ENCODE assay signal across 6 cellular contexts in genomic region chr12:6970096-6970527, GRCh38. TPM values are rescaled to one million over a fixed set of nuclear protein-coding genes. Genes with fewer than 3 reads are reported as not detected.
DNase-seq lines count a peak whose midpoint lies in the region; ATAC-seq lines count a peak whose summit lies in the region.

No MANE protein-coding gene starts in this region.

- H3K36me3 Mint-ChIP-seq in naive B cell = peaks cover 7 to 11% of the 10 kb centered on the region in 2 donors

- peak overlapping the region; percentile 70 for H3K27ac ChIP-seq in angular gyrus (ENCODE audit: low read depth, low read length)

- peak overlapping the region; percentile 94 to 100 (median 100) for H3K4me3 Mint-ChIP-seq in naive B cell

- ATAC-seq in naive B cell (ENCODE audit: low read depth in 2 of 2) = no peak

- H3K27ac Mint-ChIP-seq in naive B cell = peak overlapping the region; percentile 66 to 100 (median 100)

- peaks cover 40 to 59% (median 47%) of the 10 kb centered on the region in 3 donors for H3K4me1 Mint-ChIP-seq in naive B cell

- no peaks in the 10 kb centered on the region for H3K9me3 Mint-ChIP-seq in naive B cell

- H3K27me3 Mint-ChIP-seq in naive B cell = no peaks in the 10 kb centered on the region

- DNase-seq in stimulated activated CD4-positive, alpha-beta T cell treated with anti-CD3 and anti-CD28 coated beads, Interleukin-1b, Interleukin-23, amount 100 ng/mL, for 48 hours = peak; percentile 20
- no peak for DNase-seq in stimulated activated CD4-positive, alpha-beta T cell treated with anti-CD3 and anti-CD28 coated beads, Interleukin-15, amount 100 ng/mL, for 24 hours
- DNase-seq in naive B cell (no peak), amniotic stem cell (lab: John Stamatoyannopoulos, UW) (no peak)
- no peak for DNase-seq in activated CD4-positive, CD25-positive, alpha-beta regulatory T cell treated with anti-CD3 and anti-CD28 coated beads, Interleukin-2, amount 50 U/mL, for 72 hours

RNA-seq across cellular contexts. Expression of gene PHB2, which starts 0.4 kb away (rescaled TPM):
- polyA plus RNA-seq in naive B cell (ENCODE audit: low read depth in 6 of 6) = 100 to 1,000 TPM; 107 to 127 (median 114) TPM

RNA-seq across cellular contexts. Expression of gene EMG1, which starts 0.6 kb away (rescaled TPM):
- 10 to 100 TPM; 69.7 to 82.7 (median 80.4) TPM for polyA plus RNA-seq in naive B cell (ENCODE audit: low read depth in 6 of 6)

RNA-seq across cellular contexts. Expression of gene PTPN6, which starts 19.0 kb away (rescaled TPM):
- 1,000 to 10,000 TPM in 1 of 6 donors, 100 to 1,000 TPM in 5; 398 to 1,059 (median 612) TPM for polyA plus RNA-seq in naive B cell (ENCODE audit: low read depth in 6 of 6)

RNA-seq across cellular contexts. Expression of gene C12orf57, which starts 26.3 kb away (rescaled TPM):
- polyA plus RNA-seq in naive B cell (ENCODE audit: low read depth in 6 of 6) = 100 to 1,000 TPM; 126 to 211 (median 194) TPM

RNA-seq across cellular contexts. Expression of gene RNU7-1, which starts 26.5 kb away (rescaled TPM):
- not detected for polyA plus RNA-seq in naive B cell (ENCODE audit: low read depth in 6 of 6)
